Comparison of ENCODE assay signal across 9 cellular contexts in the genomic region with DNA sequence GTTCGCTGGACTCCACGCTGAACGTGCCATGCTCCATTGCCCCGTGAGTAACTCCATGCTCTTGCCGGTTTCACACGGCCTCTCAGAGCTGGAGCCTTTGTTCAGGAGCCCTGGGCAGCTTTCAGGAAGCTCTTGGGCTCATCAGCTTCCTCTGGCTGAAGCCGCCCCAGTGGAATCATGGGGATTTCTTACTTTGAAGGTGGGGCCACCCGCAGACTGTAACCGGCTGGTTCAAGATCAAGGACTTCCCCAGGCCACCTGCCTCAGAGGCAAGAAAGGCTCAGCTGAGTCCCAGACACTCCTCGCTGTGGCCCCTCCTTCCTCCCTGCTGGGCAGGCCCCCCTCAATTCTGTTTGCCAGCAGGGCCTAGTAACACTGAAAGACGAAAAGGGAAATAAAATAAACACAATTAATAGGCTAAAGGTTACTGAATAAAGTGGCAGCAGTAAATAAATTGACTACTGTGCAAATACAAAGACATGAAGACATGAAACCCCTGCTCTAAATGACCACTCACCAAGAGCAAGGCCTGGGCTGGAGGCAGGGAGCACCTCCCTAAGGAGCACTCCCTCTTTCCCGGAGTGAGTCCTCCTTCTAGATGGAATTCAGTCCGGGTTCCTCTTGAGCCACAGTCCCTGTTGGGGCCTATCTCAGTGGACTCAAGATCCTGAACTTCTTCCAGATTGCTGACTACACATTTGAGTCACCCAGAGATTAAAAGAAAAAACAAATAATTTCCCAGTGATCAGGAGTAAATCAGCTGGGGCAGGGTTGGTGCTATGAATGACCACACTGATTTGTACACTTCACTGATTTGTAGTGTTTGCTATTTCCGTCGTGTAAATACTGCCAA. TPM values are rescaled to one million over a fixed set of nuclear protein-coding genes. Genes with fewer than 3 reads are reported as not detected.
DNase-seq lines count a peak whose midpoint lies in the region; ATAC-seq and TF ChIP-seq lines count a peak whose summit lies in the region.
"Had no signal": no experiment of that assay in that cellular context is flagged by ENCODE, and none has a peak within 500 bp of the region (broad histone marks: within the 10 kb centered on the region; RNA-seq: fewer than 3 reads in every experiment).

No MANE protein-coding gene starts in this region.

- no peaks in the 10 kb centered on the region for H3K27me3 ChIP-seq in hepatocyte

- H3K9me3 ChIP-seq in hepatocyte (ENCODE audit: low read depth) = no peaks in the 10 kb centered on the region

- no peaks in the 10 kb centered on the region for H3K27me3 Mint-ChIP-seq in activated CD4-positive, alpha-beta T cell treated with anti-CD3 and anti-CD28 coated beads for 36 hours
- no peaks in the 10 kb centered on the region for H3K27me3 Mint-ChIP-seq in activated CD4-positive, alpha-beta memory T cell treated with anti-CD3 and anti-CD28 coated beads for 36 hours
- H3K27me3 Mint-ChIP-seq in glutamatergic neuron (ENCODE audit: unreplicated experiment) = no peaks in the 10 kb centered on the region

- no peak overlapping the region for H3K4me3 Mint-ChIP-seq in activated CD4-positive, alpha-beta T cell treated with anti-CD3 and anti-CD28 coated beads for 36 hours
- H3K4me3 Mint-ChIP-seq in activated CD4-positive, alpha-beta memory T cell treated with anti-CD3 and anti-CD28 coated beads for 36 hours = no peak overlapping the region
- H3K4me3 Mint-ChIP-seq in glutamatergic neuron (ENCODE audit: unreplicated experiment) = no peak overlapping the region

- H3K9me3 Mint-ChIP-seq in activated CD4-positive, alpha-beta T cell treated with anti-CD3 and anti-CD28 coated beads for 36 hours (ENCODE audit: low read depth) = no peaks in the 10 kb centered on the region
- H3K9me3 Mint-ChIP-seq in activated CD4-positive, alpha-beta memory T cell treated with anti-CD3 and anti-CD28 coated beads for 36 hours = no peaks in the 10 kb centered on the region
- H3K9me3 Mint-ChIP-seq in glutamatergic neuron (ENCODE audit: unreplicated experiment) = peaks cover 2% of the 10 kb centered on the region

- H3K4me3 ChIP-seq in hepatocyte = no peak overlapping the region

- H3K27ac ChIP-seq in hepatocyte = peak overlapping the region; percentile 73
- H3K27ac ChIP-seq: C4-2B had no signal

- no peak overlapping the region for H3K4me2 ChIP-seq in hepatocyte

- no peaks in the 10 kb centered on the region for H3K79me2 ChIP-seq in hepatocyte

- H3K36me3 ChIP-seq in hepatocyte (replicated peaks; ENCODE audit: insufficient read depth, low read depth) = no peaks in the 10 kb centered on the region

- CTCF ChIA-PET in activated CD4-positive, alpha-beta T cell treated with anti-CD3 and anti-CD28 coated beads for 36 hours (lab: Charles Lee) = interaction anchor here (0.6 to 1.2 kb wide), 7 partner anchors 10 to 87 kb away, joined by 3 to 5 read pairs (median 3); no protein-coding TSS in a partner anchor
- CTCF ChIA-PET in activated CD4-positive, alpha-beta memory T cell treated with anti-CD3 and anti-CD28 coated beads for 36 hours (lab: Charles Lee) = interaction anchor here (1.3 kb wide), 1 partner anchor 87 kb away, joined by 9 read pairs; no protein-coding TSS in a partner anchor

- peak; percentile 55 for DNase-seq in activated CD4-positive, alpha-beta T cell treated with anti-CD3 and anti-CD28 coated beads for 36 hours
- no peak for DNase-seq in activated CD4-positive, alpha-beta T cell treated with anti-CD3 and anti-CD28 coated beads, Interleukin-2, amount 50 U/mL, for 4 hours
- DNase-seq in KG1 (lab: John Stamatoyannopoulos, UW) (peak; percentile 16), hepatocyte (ENCODE audit: low spot score) (peak; percentile 48), stromal cell of bone marrow (ENCODE audit: low read depth) (peak; percentile 77), glutamatergic neuron (no peak)
- peak; percentile 54 for DNase-seq in activated CD4-positive, alpha-beta memory T cell treated with anti-CD3 and anti-CD28 coated beads for 36 hours

- TF ChIP-seq CTCF in hepatocyte (IDR thresholded peaks at IDR 0.05; ENCODE audit: poor library complexity) (no peak), glutamatergic neuron (IDR thresholded peaks at IDR 0.05; ENCODE audit: partially characterized antibody, unreplicated experiment) (no peak)

- POLR2A ChIA-PET in activated CD4-positive, alpha-beta T cell treated with anti-CD3 and anti-CD28 coated beads for 36 hours (lab: Charles Lee) = no interaction called here
- POLR2A ChIA-PET in activated CD4-positive, alpha-beta memory T cell treated with anti-CD3 and anti-CD28 coated beads for 36 hours (lab: Charles Lee) = no interaction called here

- peaks cover 10% of the 10 kb centered on the region for H3K4me1 Mint-ChIP-seq in activated CD4-positive, alpha-beta T cell treated with anti-CD3 and anti-CD28 coated beads for 36 hours
- peaks cover 12% of the 10 kb centered on the region for H3K4me1 Mint-ChIP-seq in activated CD4-positive, alpha-beta memory T cell treated with anti-CD3 and anti-CD28 coated beads for 36 hours (ENCODE audit: low read depth)
- H3K4me1 Mint-ChIP-seq in glutamatergic neuron (ENCODE audit: low read depth, unreplicated experiment) = no peaks in the 10 kb centered on the region

- peaks cover 10% of the 10 kb centered on the region for H3K4me1 ChIP-seq in hepatocyte (ENCODE audit: insufficient read depth)

- ATAC-seq in activated CD4-positive, alpha-beta T cell treated with anti-CD3 and anti-CD28 coated beads for 36 hours = peak; percentile 85
- peak; percentile 96 for ATAC-seq in GM21786 (IDR thresholded peaks at IDR 0.05; ENCODE audit: unreplicated experiment)

- H3K36me3 Mint-ChIP-seq in activated CD4-positive, alpha-beta T cell treated with anti-CD3 and anti-CD28 coated beads for 36 hours (ENCODE audit: low read depth) = no peaks in the 10 kb centered on the region
- H3K36me3 Mint-ChIP-seq in activated CD4-positive, alpha-beta memory T cell treated with anti-CD3 and anti-CD28 coated beads for 36 hours = no peaks in the 10 kb centered on the region
- H3K36me3 Mint-ChIP-seq in glutamatergic neuron (ENCODE audit: unreplicated experiment) = no peaks in the 10 kb centered on the region

- H3K27ac Mint-ChIP-seq in activated CD4-positive, alpha-beta T cell treated with anti-CD3 and anti-CD28 coated beads for 36 hours = peak overlapping the region; percentile 9
- peak overlapping the region; percentile 8 for H3K27ac Mint-ChIP-seq in activated CD4-positive, alpha-beta memory T cell treated with anti-CD3 and anti-CD28 coated beads for 36 hours
- no peak overlapping the region for H3K27ac Mint-ChIP-seq in glutamatergic neuron (ENCODE audit: unreplicated experiment)

- no peaks in the 10 kb centered on the region for H4K20me1 ChIP-seq in hepatocyte (ENCODE audit: insufficient read depth, poor library complexity, severe bottlenecking)

- H2AFZ ChIP-seq in hepatocyte = no peak overlapping the region

- H3K9me2 ChIP-seq in hepatocyte (replicated peaks; ENCODE audit: insufficient read depth) = no peaks in the 10 kb centered on the region

- intact Hi-C loops in activated CD4-positive, alpha-beta T cell treated with anti-CD3 and anti-CD28 coated beads for 36 hours (cut with DNase I, micrococcal nuclease) = no loop called here
- intact Hi-C loops in activated CD4-positive, alpha-beta memory T cell treated with anti-CD3 and anti-CD28 coated beads for 36 hours (cut with micrococcal nuclease) = no loop called here

- 62% methylated on average over 15 of the region's 15 CpGs for WGBS in hepatocyte (ENCODE audit: low lambda C conversion rate, missing lambda C conversion rate)

RNA-seq across cellular contexts. Expression of gene ZDHHC19, which starts 51.0 kb away (rescaled TPM):
- not detected for total RNA-seq in activated CD4-positive, alpha-beta T cell treated with anti-CD3 and anti-CD28 coated beads for 36 hours
- total RNA-seq in activated CD4-positive, alpha-beta memory T cell treated with anti-CD3 and anti-CD28 coated beads for 36 hours = under 1 TPM in 1 of 2 experiments, not detected in 1; 0.36 TPM
- not detected in 2 replicates for total RNA-seq in hepatocyte
- polyA plus RNA-seq in hepatocyte = 0.77 and 0.79 TPM in 2 replicates
- total RNA-seq in glutamatergic neuron (ENCODE audit: unreplicated experiment) = 1.2 TPM

RNA-seq across cellular contexts. Expression of gene SLC51A, which starts 56.2 kb away (rescaled TPM):
- total RNA-seq in activated CD4-positive, alpha-beta T cell treated with anti-CD3 and anti-CD28 coated beads for 36 hours = not detected
- total RNA-seq in activated CD4-positive, alpha-beta memory T cell treated with anti-CD3 and anti-CD28 coated beads for 36 hours = not detected
- total RNA-seq in hepatocyte = 3.9 and 6.3 TPM in 2 replicates
- polyA plus RNA-seq in hepatocyte = 13.9 and 15.8 TPM in 2 replicates
- total RNA-seq in glutamatergic neuron (ENCODE audit: unreplicated experiment) = not detected

Comparison
In these comparisons a context has a peak if more than half of its experiments do, and no peak if none do; other contexts are left out.
1. DNase-seq: peak in activated CD4-positive, alpha-beta T cell treated with anti-CD3 and anti-CD28 coated beads for 36 hours (single experiment), KG1 (single experiment), activated CD4-positive, alpha-beta memory T cell treated with anti-CD3 and anti-CD28 coated beads for 36 hours (single experiment), hepatocyte (single experiment) and stromal cell of bone marrow (single experiment); none in activated CD4-positive, alpha-beta T cell treated with anti-CD3 and anti-CD28 coated beads, Interleukin-2, amount 50 U/mL, for 4 hours (0 of 2) and glutamatergic neuron (single experiment).